ENCODE assay signal across 8 cellular contexts in genomic region chrX:40095588-40096394, GRCh38. TPM values are rescaled to one million over a fixed set of nuclear protein-coding genes. Genes with fewer than 3 reads are reported as not detected.
DNase-seq lines count a peak whose midpoint lies in the region; ATAC-seq lines count a peak whose summit lies in the region.

No MANE protein-coding gene starts in this region.

- peak overlapping the region; percentile 80 for H3K27ac ChIP-seq in effector memory CD4-positive, alpha-beta T cell (ENCODE audit: insufficient read depth, low read length, poor library complexity, severe bottlenecking)

- peak; percentile 15 to 21 for ATAC-seq in naive thymus-derived CD8-positive, alpha-beta T cell
- ATAC-seq in HG03521 (IDR thresholded peaks at IDR 0.05; ENCODE audit: unreplicated experiment), result no peak

- no peaks in the 10 kb centered on the region for H3K36me3 Mint-ChIP-seq in naive thymus-derived CD8-positive, alpha-beta T cell

- H3K4me3 Mint-ChIP-seq in naive thymus-derived CD8-positive, alpha-beta T cell, result peak overlapping the region; percentile 83 to 98 (median 93)

- peaks cover 13 to 49% (median 36%) of the 10 kb centered on the region in 4 donors for H3K4me1 Mint-ChIP-seq in naive thymus-derived CD8-positive, alpha-beta T cell

- H3K9me3 Mint-ChIP-seq in naive thymus-derived CD8-positive, alpha-beta T cell, result peaks cover 0 to 2% (median 0%) of the 10 kb centered on the region in 9 donors

- no peaks in the 10 kb centered on the region for H3K27me3 Mint-ChIP-seq in naive thymus-derived CD8-positive, alpha-beta T cell

- H3K36me3 ChIP-seq in effector memory CD4-positive, alpha-beta T cell (ENCODE audit: control insufficient read depth, insufficient read depth, low read length), result no peaks in the 10 kb centered on the region

- peak overlapping the region; percentile 83 to 94 (median 89) for H3K27ac Mint-ChIP-seq in naive thymus-derived CD8-positive, alpha-beta T cell

- DNase-seq in stimulated activated CD4-positive, alpha-beta T cell treated with anti-CD3 and anti-CD28 coated beads, Interleukin-4, amount 100 ng/mL, for 24 hours, result peak; percentile 30
- DNase-seq in stimulated activated CD4-positive, alpha-beta T cell treated with anti-CD3 and anti-CD28 coated beads, Interleukin-12 subunit alpha, Interleukin-12 subunit beta, amount 100 ng/mL, for 4 hours, result no peak
- peak; percentile 44 for DNase-seq in SKM-1 treated with dmso at 0.1 percent for 144 hours (lab: John Stamatoyannopoulos, UW; ENCODE audit: unreplicated experiment)
- no peak for DNase-seq in effector memory CD4-positive, alpha-beta T cell
- DNase-seq in naive thymus-derived CD8-positive, alpha-beta T cell, result peak in 4 of 10 donors; percentile 39 to 64 (median 52)
- no peak for DNase-seq in SW480 (ENCODE audit: low spot score)
- no peak for DNase-seq in DMS114 treated with DMSO at 0.1 percent for 48 hours (lab: John Stamatoyannopoulos, UW; ENCODE audit: unreplicated experiment)

- no peaks in the 10 kb centered on the region for H3K27me3 ChIP-seq in effector memory CD4-positive, alpha-beta T cell (replicated peaks; ENCODE audit: control insufficient read depth, insufficient read depth, low read length, poor library complexity, severe bottlenecking)

- POLR2A ChIA-PET in naive thymus-derived CD8-positive, alpha-beta T cell (lab: Charles Lee), result interaction anchor here (0.6 to 10.6 kb wide), 14 partner anchors 8 to 1292 kb away, joined by 3 to 269 read pairs (median 10); no protein-coding TSS in a partner anchor

- peak overlapping the region; percentile 40 for H3K4me3 ChIP-seq in effector memory CD4-positive, alpha-beta T cell (ENCODE audit: insufficient read depth, low read depth, low read length, poor library complexity, severe bottlenecking)

- H3K9me3 ChIP-seq in effector memory CD4-positive, alpha-beta T cell (ENCODE audit: control insufficient read depth, low read length), result no peaks in the 10 kb centered on the region

- H3K4me1 ChIP-seq in effector memory CD4-positive, alpha-beta T cell (ENCODE audit: control insufficient read depth, insufficient read depth, low read length, poor library complexity, severe bottlenecking), result peaks cover 15% of the 10 kb centered on the region

RNA-seq across cellular contexts. Expression of gene BCOR, which starts 2.0 kb away (rescaled TPM):
- 10 to 100 TPM; 31.6 to 35.9 TPM for total RNA-seq in naive thymus-derived CD8-positive, alpha-beta T cell
- 1 to 10 TPM; 2.5 to 7.7 (median 6.6) TPM for polyA plus RNA-seq in naive thymus-derived CD8-positive, alpha-beta T cell

Comparison
In these comparisons a context has a peak if more than half of its experiments do, and no peak if none do; other contexts are left out.
1. DNase-seq: peak in stimulated activated CD4-positive, alpha-beta T cell treated with anti-CD3 and anti-CD28 coated beads, Interleukin-4, amount 100 ng/mL, for 24 hours (single experiment) and SKM-1 treated with dmso at 0.1 percent for 144 hours (single experiment); none in stimulated activated CD4-positive, alpha-beta T cell treated with anti-CD3 and anti-CD28 coated beads, Interleukin-12 subunit alpha, Interleukin-12 subunit beta, amount 100 ng/mL, for 4 hours (single experiment), effector memory CD4-positive, alpha-beta T cell (0 of 3), SW480 (single experiment) and DMS114 treated with DMSO at 0.1 percent for 48 hours (single experiment).